Comparison of ENCODE assay signal across 23 cellular contexts in genomic region chr1:56626546-56626945, GRCh38. TPM values are rescaled to one million over a fixed set of nuclear protein-coding genes. Genes with fewer than 3 reads are reported as not detected.
DNase-seq lines count a peak whose midpoint lies in the region; ATAC-seq and TF ChIP-seq lines count a peak whose summit lies in the region.
"Had no signal": no experiment of that assay in that cellular context is flagged by ENCODE, and none has a peak within 500 bp of the region (broad histone marks: within the 10 kb centered on the region; RNA-seq: fewer than 3 reads in every experiment).

No MANE protein-coding gene starts in this region.

- no peak overlapping the region for H3K4me3 ChIP-seq in BJ (ENCODE audit: low read depth, low read length)
- no peak overlapping the region for H3K4me3 ChIP-seq in skeletal muscle cell (ENCODE audit: low read depth, low read length)
- H3K4me3 ChIP-seq: body of pancreas, hepatocyte, left ventricle myocardium inferior, right lobe of liver had no signal

- ATAC-seq in stimulated activated naive B cell treated with anti-CD40 and anti-IgM and Interleukin-4, amounts not matched to agents 10 μg/mL and 1 μg/mL and 100 μg/mL, for 72 hours (replicated peaks) = no peak
- ATAC-seq: activated CD8-positive, alpha-beta memory T cell treated with anti-CD3 and anti-CD28 coated beads, Interleukin-2, amount 10 ng/mL, durations not matched to agents 7 days and 5 days; body of pancreas; right lobe of liver had no signal

- H3K4me3 Mint-ChIP-seq in stimulated activated naive B cell treated with anti-CD40 and anti-IgM and Interleukin-4, amounts not matched to agents 10 μg/mL and 1 μg/mL and 100 μg/mL, for 72 hours = no peak overlapping the region
- H3K4me3 Mint-ChIP-seq: activated CD8-positive, alpha-beta memory T cell treated with anti-CD3 and anti-CD28 coated beads, Interleukin-2, amount 10 ng/mL, durations not matched to agents 7 days and 5 days; activated naive CD4-positive, alpha-beta T cell treated with anti-CD3 and anti-CD28 coated beads, Interleukin-2, amount 50 U/mL, for 24 hours; IgD-negative memory B cell; nephron had no signal

- H3K27ac Mint-ChIP-seq in stimulated activated naive B cell treated with anti-CD40 and anti-IgM and Interleukin-4, amounts not matched to agents 10 μg/mL and 1 μg/mL and 100 μg/mL, for 72 hours = no peak overlapping the region
- H3K27ac Mint-ChIP-seq: activated CD8-positive, alpha-beta memory T cell treated with anti-CD3 and anti-CD28 coated beads, Interleukin-2, amount 10 ng/mL, durations not matched to agents 7 days and 5 days; activated naive CD4-positive, alpha-beta T cell treated with anti-CD3 and anti-CD28 coated beads, Interleukin-2, amount 50 U/mL, for 24 hours; IgD-negative memory B cell; nephron had no signal

- H3K27me3 ChIP-seq in BJ (ENCODE audit: control insufficient read depth, insufficient read depth, low read length) = no peaks in the 10 kb centered on the region
- H3K27me3 ChIP-seq: BE2C, body of pancreas, hepatocyte, right lobe of liver had no signal

- peak; percentile 46 for DNase-seq in BJ (ENCODE audit: low read depth)
- DNase-seq in LHCN-M2 (ENCODE audit: low read depth) = peak; percentile 32
- peak; percentile 49 for DNase-seq in fibroblast of gingiva (ENCODE audit: low read depth)
- peak; percentile 13 for DNase-seq in skeletal muscle cell (ENCODE audit: low read depth)
- no peak for DNase-seq in stimulated activated naive B cell treated with anti-CD40 and anti-IgM and Interleukin-4, amounts not matched to agents 10 μg/mL and 1 μg/mL and 100 μg/mL, for 72 hours
- no peak for DNase-seq in NCI-H187 (lab: John Stamatoyannopoulos, UW)
- no peak for DNase-seq in NCI-H2196 treated with DMSO at 0.1 percent for 48 hours (lab: John Stamatoyannopoulos, UW; ENCODE audit: unreplicated experiment)
- DNase-seq: activated CD4-positive, alpha-beta T cell treated with anti-CD3 and anti-CD28 coated beads for 48 hours; activated CD8-positive, alpha-beta memory T cell treated with anti-CD3 and anti-CD28 coated beads, Interleukin-2, amount 10 ng/mL, durations not matched to agents 7 days and 5 days; BE2C; body of pancreas; Caco-2; DMS79 treated with DMSO at 0.1 percent for 48 hours; left ventricle myocardium inferior; NCI-H1417 treated with DMSO at 0.1 percent for 48 hours; NCI-H526; right lobe of liver; substantia nigra; T-helper 2 cell had no signal

- TF ChIP-seq CTCF in BJ (IDR thresholded peaks at IDR 0.05; ENCODE audit: insufficient read depth, low read depth, low read length) = no peak

- H3K27me3 Mint-ChIP-seq in stimulated activated naive B cell treated with anti-CD40 and anti-IgM and Interleukin-4, amounts not matched to agents 10 μg/mL and 1 μg/mL and 100 μg/mL, for 72 hours = peaks cover 20 to 29% of the 10 kb centered on the region in 2 donors
- H3K27me3 Mint-ChIP-seq: activated CD8-positive, alpha-beta memory T cell treated with anti-CD3 and anti-CD28 coated beads, Interleukin-2, amount 10 ng/mL, durations not matched to agents 7 days and 5 days had no signal

- no peaks in the 10 kb centered on the region for H3K36me3 Mint-ChIP-seq in stimulated activated naive B cell treated with anti-CD40 and anti-IgM and Interleukin-4, amounts not matched to agents 10 μg/mL and 1 μg/mL and 100 μg/mL, for 72 hours
- H3K36me3 Mint-ChIP-seq: activated CD8-positive, alpha-beta memory T cell treated with anti-CD3 and anti-CD28 coated beads, Interleukin-2, amount 10 ng/mL, durations not matched to agents 7 days and 5 days; activated naive CD4-positive, alpha-beta T cell treated with anti-CD3 and anti-CD28 coated beads, Interleukin-2, amount 50 U/mL, for 24 hours; IgD-negative memory B cell had no signal

- H3K4me1 Mint-ChIP-seq in stimulated activated naive B cell treated with anti-CD40 and anti-IgM and Interleukin-4, amounts not matched to agents 10 μg/mL and 1 μg/mL and 100 μg/mL, for 72 hours = no peaks in the 10 kb centered on the region
- H3K4me1 Mint-ChIP-seq: activated CD8-positive, alpha-beta memory T cell treated with anti-CD3 and anti-CD28 coated beads, Interleukin-2, amount 10 ng/mL, durations not matched to agents 7 days and 5 days; activated naive CD4-positive, alpha-beta T cell treated with anti-CD3 and anti-CD28 coated beads, Interleukin-2, amount 50 U/mL, for 24 hours; nephron had no signal

- no peaks in the 10 kb centered on the region for H3K36me3 ChIP-seq in BJ (ENCODE audit: control insufficient read depth, insufficient read depth, low read length)
- H3K36me3 ChIP-seq: BE2C, left ventricle myocardium inferior, right lobe of liver had no signal

- CTCF ChIA-PET in BJ (lab: Yijun Ruan, JAX) = no interaction called here

- H3K9me3 Mint-ChIP-seq in stimulated activated naive B cell treated with anti-CD40 and anti-IgM and Interleukin-4, amounts not matched to agents 10 μg/mL and 1 μg/mL and 100 μg/mL, for 72 hours = peaks cover 0 to 5% of the 10 kb centered on the region in 2 donors
- H3K9me3 Mint-ChIP-seq: activated naive CD4-positive, alpha-beta T cell treated with anti-CD3 and anti-CD28 coated beads, Interleukin-2, amount 50 U/mL, for 24 hours had no signal

- POLR2A ChIA-PET in BJ (lab: Charles Lee) = interaction anchor here (0.6 kb wide), 2 partner anchors 51 to 855 kb away, joined by 3 read pairs; no protein-coding TSS in a partner anchor

RNA-seq across cellular contexts. Expression of gene PRKAA2, which starts 18.6 kb away (rescaled TPM):
- 0.70 and 1.6 TPM in 2 replicates for polyA plus RNA-seq in BJ (2011; rRNA removed)
- 1.4 and 1.8 TPM in 2 replicates for polyA minus RNA-seq in BJ (2011; rRNA and poly(A)+ RNA removed)
- total RNA-seq in LHCN-M2 (2014; rRNA removed) = 0.83 and 0.92 TPM in 2 replicates
- polyA plus RNA-seq in LHCN-M2 (2012) = 0.34 TPM
- total RNA-seq: activated CD8-positive, alpha-beta memory T cell treated with anti-CD3 and anti-CD28 coated beads, Interleukin-2, amount 10 ng/mL, durations not matched to agents 7 days and 5 days had no signal
- polyA plus RNA-seq: IgD-negative memory B cell had no signal

RNA-seq across cellular contexts. Expression of gene PLPP3, which starts 47.2 kb away (rescaled TPM):
- 49.7 and 55.4 TPM in 2 replicates for polyA plus RNA-seq in BJ (2011; rRNA removed)
- 30.1 and 31.6 TPM in 2 replicates for polyA minus RNA-seq in BJ (2011; rRNA and poly(A)+ RNA removed)
- total RNA-seq in LHCN-M2 (2014; rRNA removed) = 49.5 and 50.3 TPM in 2 replicates
- 27.1 TPM for polyA plus RNA-seq in LHCN-M2 (2012)
- total RNA-seq: activated CD8-positive, alpha-beta memory T cell treated with anti-CD3 and anti-CD28 coated beads, Interleukin-2, amount 10 ng/mL, durations not matched to agents 7 days and 5 days had no signal

Comparison
In these comparisons a context has a peak if more than half of its experiments do, and no peak if none do; other contexts are left out.
1. DNase-seq: peak in BJ (single experiment), LHCN-M2 (single experiment), fibroblast of gingiva (single experiment) and skeletal muscle cell (single experiment); none in stimulated activated naive B cell treated with anti-CD40 and anti-IgM and Interleukin-4, amounts not matched to agents 10 μg/mL and 1 μg/mL and 100 μg/mL, for 72 hours (single experiment), NCI-H187 (0 of 2) and NCI-H2196 treated with DMSO at 0.1 percent for 48 hours (single experiment).